In genomic region chr9:122125158-122125890, GRCh38 we compare ENCODE assay signal across 1 cellular context.
TF ChIP-seq lines count a peak whose summit lies in the region.

No MANE protein-coding gene starts in this region.

TF ChIP-seq in HepG2, 621 proteins besides CTCF, POLR2A, EP300 and RAD21 (continued from another document and continues in another):
- TF ChIP-seq NR2C2 (CRISPR knock-in tag; IDR thresholded peaks at IDR 0.05; ENCODE audit: borderline replicate concordance) (no peak), ZNF501 (CRISPR knock-in tag; IDR thresholded peaks at IDR 0.05) (peak; percentile 22; the same call in 1 of the 2 replicates), THAP11 (CRISPR knock-in tag; IDR thresholded peaks at IDR 0.05) (no peak), ZNF780A (CRISPR knock-in tag; IDR thresholded peaks at IDR 0.05) (no peak), ZNF75D (CRISPR knock-in tag; IDR thresholded peaks at IDR 0.05; ENCODE audit: borderline replicate concordance) (no peak), FLYWCH1 (CRISPR knock-in tag; IDR thresholded peaks at IDR 0.05) (no peak), ZNF746 (CRISPR knock-in tag; IDR thresholded peaks at IDR 0.05) (no peak), NR1H2 (CRISPR knock-in tag; IDR thresholded peaks at IDR 0.05; ENCODE audit: borderline replicate concordance, low read depth) (no peak), TMF1 (CRISPR knock-in tag; IDR thresholded peaks at IDR 0.05; ENCODE audit: low read depth) (no peak), IKZF5 (CRISPR knock-in tag; IDR thresholded peaks at IDR 0.05) (no peak; the same call in 1 of the 2 replicates), IRF1 (CRISPR knock-in tag; IDR thresholded peaks at IDR 0.05; ENCODE audit: low read depth) (no peak), ZNF546 (CRISPR knock-in tag; conservative IDR thresholded peaks at IDR 0.05) (no peak), HNRNPL (IDR thresholded peaks at IDR 0.05; ENCODE audit: low read depth, low read length) (no peak), XRCC5 (optimal IDR thresholded peaks at IDR 0.05; ENCODE audit: low read length) (peak; percentile 47), RFX3 (CRISPR knock-in tag; IDR thresholded peaks at IDR 0.05) (no peak), IRF2 (CRISPR knock-in tag; IDR thresholded peaks at IDR 0.05) (0 out of 2 replicates have a peak, but pooled peaks have one; percentile 33), ZNF644 (CRISPR knock-in tag; IDR thresholded peaks at IDR 0.05; ENCODE audit: low read depth) (no peak), ZBTB49 (CRISPR knock-in tag; IDR thresholded peaks at IDR 0.05; ENCODE audit: borderline replicate concordance) (no peak), CHD2 (IDR thresholded peaks at IDR 0.05; ENCODE audit: low read depth, low read length) (no peak), ZNF451 (CRISPR knock-in tag; IDR thresholded peaks at IDR 0.05) (no peak), ZNF564 (CRISPR knock-in tag; IDR thresholded peaks at IDR 0.05) (no peak), SP4 (CRISPR knock-in tag; IDR thresholded peaks at IDR 0.05) (0 out of 2 replicates have a peak, but pooled peaks have one; percentile 23), ARID2 (CRISPR knock-in tag; IDR thresholded peaks at IDR 0.05; ENCODE audit: borderline replicate concordance) (no peak), ERF (CRISPR knock-in tag; IDR thresholded peaks at IDR 0.05) (peak; percentile 28; the same call in 1 of the 2 replicates), EEA1 (CRISPR knock-in tag; IDR thresholded peaks at IDR 0.05; ENCODE audit: borderline replicate concordance) (no peak), ZNF83 (CRISPR knock-in tag; IDR thresholded peaks at IDR 0.05; ENCODE audit: borderline replicate concordance) (no peak), NFATC3 (CRISPR knock-in tag; IDR thresholded peaks at IDR 0.05) (no peak), STAT5B (CRISPR knock-in tag; IDR thresholded peaks at IDR 0.05) (no peak), KAT7 (CRISPR knock-in tag; IDR thresholded peaks at IDR 0.05; ENCODE audit: borderline replicate concordance) (no peak), MTA3 (CRISPR knock-in tag; IDR thresholded peaks at IDR 0.05) (no peak), ELF3 (CRISPR knock-in tag; IDR thresholded peaks at IDR 0.05) (no peak; the same call in 1 of the 2 replicates), JDP2 (CRISPR knock-in tag; IDR thresholded peaks at IDR 0.05; ENCODE audit: borderline replicate concordance) (no peak)
- TF ChIP-seq, protein P1, sequence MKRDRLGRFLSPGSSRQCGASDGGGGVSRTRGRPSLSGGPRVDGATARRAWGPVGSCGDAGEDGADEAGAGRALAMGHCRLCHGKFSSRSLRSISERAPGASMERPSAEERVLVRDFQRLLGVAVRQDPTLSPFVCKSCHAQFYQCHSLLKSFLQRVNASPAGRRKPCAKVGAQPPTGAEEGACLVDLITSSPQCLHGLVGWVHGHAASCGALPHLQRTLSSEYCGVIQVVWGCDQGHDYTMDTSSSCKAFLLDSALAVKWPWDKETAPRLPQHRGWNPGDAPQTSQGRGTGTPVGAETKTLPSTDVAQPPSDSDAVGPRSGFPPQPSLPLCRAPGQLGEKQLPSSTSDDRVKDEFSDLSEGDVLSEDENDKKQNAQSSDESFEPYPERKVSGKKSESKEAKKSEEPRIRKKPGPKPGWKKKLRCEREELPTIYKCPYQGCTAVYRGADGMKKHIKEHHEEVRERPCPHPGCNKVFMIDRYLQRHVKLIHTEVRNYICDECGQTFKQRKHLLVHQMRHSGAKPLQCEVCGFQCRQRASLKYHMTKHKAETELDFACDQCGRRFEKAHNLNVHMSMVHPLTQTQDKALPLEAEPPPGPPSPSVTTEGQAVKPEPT (CRISPR knock-in tag; IDR thresholded peaks at IDR 0.05; ENCODE audit: low read depth) = no peak
- TF ChIP-seq, protein P2, sequence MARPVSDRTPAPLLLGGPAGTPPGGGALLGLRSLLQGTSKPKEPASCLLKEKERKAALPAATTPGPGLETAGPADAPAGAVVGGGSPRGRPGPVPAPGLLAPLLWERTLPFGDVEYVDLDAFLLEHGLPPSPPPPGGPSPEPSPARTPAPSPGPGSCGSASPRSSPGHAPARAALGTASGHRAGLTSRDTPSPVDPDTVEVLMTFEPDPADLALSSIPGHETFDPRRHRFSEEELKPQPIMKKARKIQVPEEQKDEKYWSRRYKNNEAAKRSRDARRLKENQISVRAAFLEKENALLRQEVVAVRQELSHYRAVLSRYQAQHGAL (CRISPR knock-in tag; IDR thresholded peaks at IDR 0.05; ENCODE audit: not compliant biosample characterization) = no peak
- TF ChIP-seq, protein P3, sequence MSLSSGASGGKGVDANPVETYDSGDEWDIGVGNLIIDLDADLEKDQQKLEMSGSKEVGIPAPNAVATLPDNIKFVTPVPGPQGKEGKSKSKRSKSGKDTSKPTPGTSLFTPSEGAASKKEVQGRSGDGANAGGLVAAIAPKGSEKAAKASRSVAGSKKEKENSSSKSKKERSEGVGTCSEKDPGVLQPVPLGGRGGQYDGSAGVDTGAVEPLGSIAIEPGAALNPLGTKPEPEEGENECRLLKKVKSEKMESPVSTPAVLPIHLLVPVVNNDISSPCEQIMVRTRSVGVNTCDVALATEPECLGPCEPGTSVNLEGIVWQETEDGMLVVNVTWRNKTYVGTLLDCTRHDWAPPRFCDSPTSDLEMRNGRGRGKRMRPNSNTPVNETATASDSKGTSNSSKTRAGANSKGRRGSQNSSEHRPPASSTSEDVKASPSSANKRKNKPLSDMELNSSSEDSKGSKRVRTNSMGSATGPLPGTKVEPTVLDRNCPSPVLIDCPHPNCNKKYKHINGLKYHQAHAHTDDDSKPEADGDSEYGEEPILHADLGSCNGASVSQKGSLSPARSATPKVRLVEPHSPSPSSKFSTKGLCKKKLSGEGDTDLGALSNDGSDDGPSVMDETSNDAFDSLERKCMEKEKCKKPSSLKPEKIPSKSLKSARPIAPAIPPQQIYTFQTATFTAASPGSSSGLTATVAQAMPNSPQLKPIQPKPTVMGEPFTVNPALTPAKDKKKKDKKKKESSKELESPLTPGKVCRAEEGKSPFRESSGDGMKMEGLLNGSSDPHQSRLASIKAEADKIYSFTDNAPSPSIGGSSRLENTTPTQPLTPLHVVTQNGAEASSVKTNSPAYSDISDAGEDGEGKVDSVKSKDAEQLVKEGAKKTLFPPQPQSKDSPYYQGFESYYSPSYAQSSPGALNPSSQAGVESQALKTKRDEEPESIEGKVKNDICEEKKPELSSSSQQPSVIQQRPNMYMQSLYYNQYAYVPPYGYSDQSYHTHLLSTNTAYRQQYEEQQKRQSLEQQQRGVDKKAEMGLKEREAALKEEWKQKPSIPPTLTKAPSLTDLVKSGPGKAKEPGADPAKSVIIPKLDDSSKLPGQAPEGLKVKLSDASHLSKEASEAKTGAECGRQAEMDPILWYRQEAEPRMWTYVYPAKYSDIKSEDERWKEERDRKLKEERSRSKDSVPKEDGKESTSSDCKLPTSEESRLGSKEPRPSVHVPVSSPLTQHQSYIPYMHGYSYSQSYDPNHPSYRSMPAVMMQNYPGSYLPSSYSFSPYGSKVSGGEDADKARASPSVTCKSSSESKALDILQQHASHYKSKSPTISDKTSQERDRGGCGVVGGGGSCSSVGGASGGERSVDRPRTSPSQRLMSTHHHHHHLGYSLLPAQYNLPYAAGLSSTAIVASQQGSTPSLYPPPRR (CRISPR knock-in tag; IDR thresholded peaks at IDR 0.05; ENCODE audit: borderline replicate concordance) = no peak
- TF ChIP-seq, protein P4, sequence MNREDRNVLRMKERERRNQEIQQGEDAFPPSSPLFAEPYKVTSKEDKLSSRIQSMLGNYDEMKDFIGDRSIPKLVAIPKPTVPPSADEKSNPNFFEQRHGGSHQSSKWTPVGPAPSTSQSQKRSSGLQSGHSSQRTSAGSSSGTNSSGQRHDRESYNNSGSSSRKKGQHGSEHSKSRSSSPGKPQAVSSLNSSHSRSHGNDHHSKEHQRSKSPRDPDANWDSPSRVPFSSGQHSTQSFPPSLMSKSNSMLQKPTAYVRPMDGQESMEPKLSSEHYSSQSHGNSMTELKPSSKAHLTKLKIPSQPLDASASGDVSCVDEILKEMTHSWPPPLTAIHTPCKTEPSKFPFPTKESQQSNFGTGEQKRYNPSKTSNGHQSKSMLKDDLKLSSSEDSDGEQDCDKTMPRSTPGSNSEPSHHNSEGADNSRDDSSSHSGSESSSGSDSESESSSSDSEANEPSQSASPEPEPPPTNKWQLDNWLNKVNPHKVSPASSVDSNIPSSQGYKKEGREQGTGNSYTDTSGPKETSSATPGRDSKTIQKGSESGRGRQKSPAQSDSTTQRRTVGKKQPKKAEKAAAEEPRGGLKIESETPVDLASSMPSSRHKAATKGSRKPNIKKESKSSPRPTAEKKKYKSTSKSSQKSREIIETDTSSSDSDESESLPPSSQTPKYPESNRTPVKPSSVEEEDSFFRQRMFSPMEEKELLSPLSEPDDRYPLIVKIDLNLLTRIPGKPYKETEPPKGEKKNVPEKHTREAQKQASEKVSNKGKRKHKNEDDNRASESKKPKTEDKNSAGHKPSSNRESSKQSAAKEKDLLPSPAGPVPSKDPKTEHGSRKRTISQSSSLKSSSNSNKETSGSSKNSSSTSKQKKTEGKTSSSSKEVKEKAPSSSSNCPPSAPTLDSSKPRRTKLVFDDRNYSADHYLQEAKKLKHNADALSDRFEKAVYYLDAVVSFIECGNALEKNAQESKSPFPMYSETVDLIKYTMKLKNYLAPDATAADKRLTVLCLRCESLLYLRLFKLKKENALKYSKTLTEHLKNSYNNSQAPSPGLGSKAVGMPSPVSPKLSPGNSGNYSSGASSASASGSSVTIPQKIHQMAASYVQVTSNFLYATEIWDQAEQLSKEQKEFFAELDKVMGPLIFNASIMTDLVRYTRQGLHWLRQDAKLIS (CRISPR knock-in tag; IDR thresholded peaks at IDR 0.05) = no peak
- TF ChIP-seq, protein P5, sequence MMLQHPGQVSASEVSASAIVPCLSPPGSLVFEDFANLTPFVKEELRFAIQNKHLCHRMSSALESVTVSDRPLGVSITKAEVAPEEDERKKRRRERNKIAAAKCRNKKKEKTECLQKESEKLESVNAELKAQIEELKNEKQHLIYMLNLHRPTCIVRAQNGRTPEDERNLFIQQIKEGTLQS (CRISPR knock-in tag; IDR thresholded peaks at IDR 0.05) = no peak
- TF ChIP-seq, protein P6, sequence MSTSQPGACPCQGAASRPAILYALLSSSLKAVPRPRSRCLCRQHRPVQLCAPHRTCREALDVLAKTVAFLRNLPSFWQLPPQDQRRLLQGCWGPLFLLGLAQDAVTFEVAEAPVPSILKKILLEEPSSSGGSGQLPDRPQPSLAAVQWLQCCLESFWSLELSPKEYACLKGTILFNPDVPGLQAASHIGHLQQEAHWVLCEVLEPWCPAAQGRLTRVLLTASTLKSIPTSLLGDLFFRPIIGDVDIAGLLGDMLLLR (CRISPR knock-in tag; IDR thresholded peaks at IDR 0.05) = no peak
- TF ChIP-seq, protein P7, sequence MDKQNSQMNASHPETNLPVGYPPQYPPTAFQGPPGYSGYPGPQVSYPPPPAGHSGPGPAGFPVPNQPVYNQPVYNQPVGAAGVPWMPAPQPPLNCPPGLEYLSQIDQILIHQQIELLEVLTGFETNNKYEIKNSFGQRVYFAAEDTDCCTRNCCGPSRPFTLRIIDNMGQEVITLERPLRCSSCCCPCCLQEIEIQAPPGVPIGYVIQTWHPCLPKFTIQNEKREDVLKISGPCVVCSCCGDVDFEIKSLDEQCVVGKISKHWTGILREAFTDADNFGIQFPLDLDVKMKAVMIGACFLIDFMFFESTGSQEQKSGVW (CRISPR knock-in tag; IDR thresholded peaks at IDR 0.05; ENCODE audit: borderline replicate concordance) = no peak
- TF ChIP-seq, protein P8, sequence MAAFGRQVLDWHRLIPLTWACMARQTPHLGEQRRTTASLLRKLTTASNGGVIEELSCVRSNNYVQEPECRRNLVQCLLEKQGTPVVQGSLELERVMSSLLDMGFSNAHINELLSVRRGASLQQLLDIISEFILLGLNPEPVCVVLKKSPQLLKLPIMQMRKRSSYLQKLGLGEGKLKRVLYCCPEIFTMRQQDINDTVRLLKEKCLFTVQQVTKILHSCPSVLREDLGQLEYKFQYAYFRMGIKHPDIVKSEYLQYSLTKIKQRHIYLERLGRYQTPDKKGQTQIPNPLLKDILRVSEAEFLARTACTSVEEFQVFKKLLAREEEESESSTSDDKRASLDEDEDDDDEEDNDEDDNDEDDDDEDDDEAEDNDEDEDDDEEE (CRISPR knock-in tag; IDR thresholded peaks at IDR 0.05) = 0 out of 2 replicates have a peak, but pooled peaks have one; percentile 36
- TF ChIP-seq, protein P9, sequence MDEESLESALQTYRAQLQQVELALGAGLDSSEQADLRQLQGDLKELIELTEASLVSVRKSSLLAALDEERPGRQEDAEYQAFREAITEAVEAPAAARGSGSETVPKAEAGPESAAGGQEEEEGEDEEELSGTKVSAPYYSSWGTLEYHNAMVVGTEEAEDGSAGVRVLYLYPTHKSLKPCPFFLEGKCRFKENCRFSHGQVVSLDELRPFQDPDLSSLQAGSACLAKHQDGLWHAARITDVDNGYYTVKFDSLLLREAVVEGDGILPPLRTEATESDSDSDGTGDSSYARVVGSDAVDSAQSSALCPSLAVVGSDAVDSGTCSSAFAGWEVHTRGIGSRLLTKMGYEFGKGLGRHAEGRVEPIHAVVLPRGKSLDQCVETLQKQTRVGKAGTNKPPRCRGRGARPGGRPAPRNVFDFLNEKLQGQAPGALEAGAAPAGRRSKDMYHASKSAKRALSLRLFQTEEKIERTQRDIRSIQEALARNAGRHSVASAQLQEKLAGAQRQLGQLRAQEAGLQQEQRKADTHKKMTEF (CRISPR knock-in tag; IDR thresholded peaks at IDR 0.05) = 0 out of 2 replicates have a peak, but pooled peaks have one; percentile 4
